ENCODE assay signal across 10 cellular contexts in genomic region chr4:10164877-10165283, GRCh38. TPM values are rescaled to one million over a fixed set of nuclear protein-coding genes. Genes with fewer than 3 reads are reported as not detected.
DNase-seq lines count a peak whose midpoint lies in the region; ATAC-seq and TF ChIP-seq lines count a peak whose summit lies in the region.
"Had no signal": no experiment of that assay in that cellular context is flagged by ENCODE, and none has a peak within 500 bp of the region (broad histone marks: within the 10 kb centered on the region; RNA-seq: fewer than 3 reads in every experiment).

No MANE protein-coding gene starts in this region.

- H3K4me2 ChIP-seq in Loucy (ENCODE audit: low read depth, low read length, poor library complexity, severe bottlenecking): peak overlapping the region; percentile 11

- peak overlapping the region; percentile 36 for H3K9ac ChIP-seq in Loucy (ENCODE audit: low read depth, low read length, poor library complexity, severe bottlenecking)

- no peak overlapping the region for H3K27ac Mint-ChIP-seq in activated T-helper 17 cell treated with anti-CD3 and anti-CD28 coated beads, Interleukin-2, amount 50 U/mL, for 72 hours
- H3K27ac Mint-ChIP-seq: CD4-positive, CD25-positive, alpha-beta regulatory T cell had no signal

- no peaks in the 10 kb centered on the region for H4K20me1 ChIP-seq in Loucy (ENCODE audit: insufficient read depth, low read length, poor library complexity, severe bottlenecking)

- H3K79me2 ChIP-seq in Loucy (ENCODE audit: insufficient read depth, low read length): no peaks in the 10 kb centered on the region

- peak; percentile 89 for TF ChIP-seq CTCF in Loucy (conservative IDR thresholded peaks at IDR 0.05; ENCODE audit: low read length)
- TF ChIP-seq CTCF in astrocyte of the spinal cord (IDR thresholded peaks at IDR 0.05; ENCODE audit: low read depth, low read length): peak; percentile 65
- TF ChIP-seq CTCF in kidney epithelial cell (IDR thresholded peaks at IDR 0.05; ENCODE audit: insufficient read depth, low read length, poor library complexity, severe bottlenecking): peak; percentile 60

- in situ Hi-C loops in astrocyte of the spinal cord (cut with HindIII; ENCODE audit: low sequenced_read_pairs): loop anchor here (25.0 kb wide), 1 partner anchor 372 kb away; no protein-coding TSS in a partner anchor

- no peaks in the 10 kb centered on the region for H3K27me3 Mint-ChIP-seq in activated T-helper 17 cell treated with anti-CD3 and anti-CD28 coated beads, Interleukin-2, amount 50 U/mL, for 72 hours
- H3K27me3 Mint-ChIP-seq: CD4-positive, CD25-positive, alpha-beta regulatory T cell had no signal

- H3K4me3 Mint-ChIP-seq in activated T-helper 17 cell treated with anti-CD3 and anti-CD28 coated beads, Interleukin-2, amount 50 U/mL, for 72 hours: no peak overlapping the region
- H3K4me3 Mint-ChIP-seq: CD4-positive, CD25-positive, alpha-beta regulatory T cell had no signal

- H3K4me1 ChIP-seq in Loucy (ENCODE audit: insufficient read depth, low read length, poor library complexity, severe bottlenecking): peaks cover 70% of the 10 kb centered on the region

- DNase-seq in NCI-H2196 (lab: John Stamatoyannopoulos, UW; ENCODE audit: unreplicated experiment) (peak; percentile 21), NCI-H2196 treated with DMSO at 0.1 percent for 48 hours (lab: John Stamatoyannopoulos, UW; ENCODE audit: unreplicated experiment) (no peak), astrocyte of the spinal cord (ENCODE audit: low read depth, low spot score) (peak; percentile 26), kidney epithelial cell (ENCODE audit: low read depth) (no peak), NCI-H2107 (lab: John Stamatoyannopoulos, UW) (no peak), NCI-H446 treated with DMSO at 0.1 percent for 48 hours (lab: John Stamatoyannopoulos, UW) (no peak)

- no peaks in the 10 kb centered on the region for H3K36me3 Mint-ChIP-seq in activated T-helper 17 cell treated with anti-CD3 and anti-CD28 coated beads, Interleukin-2, amount 50 U/mL, for 72 hours (ENCODE audit: low read depth)
- H3K36me3 Mint-ChIP-seq: CD4-positive, CD25-positive, alpha-beta regulatory T cell had no signal

- H3F3A ChIP-seq in Loucy (ENCODE audit: low read depth): peaks cover 7% of the 10 kb centered on the region; the same call in 1 of the 2 replicates

- H3K4me1 Mint-ChIP-seq in activated T-helper 17 cell treated with anti-CD3 and anti-CD28 coated beads, Interleukin-2, amount 50 U/mL, for 72 hours: peaks cover 25% of the 10 kb centered on the region

- H3K36me3 ChIP-seq in Loucy (ENCODE audit: insufficient read depth, low read length) (no peaks in the 10 kb centered on the region), kidney epithelial cell (ENCODE audit: control insufficient read depth, insufficient read depth, low read length) (no peaks in the 10 kb centered on the region)

- H3K9me3 ChIP-seq in Loucy (ENCODE audit: insufficient read depth, low read depth, low read length): no peaks in the 10 kb centered on the region

- H3K9me3 Mint-ChIP-seq in activated T-helper 17 cell treated with anti-CD3 and anti-CD28 coated beads, Interleukin-2, amount 50 U/mL, for 72 hours: no peaks in the 10 kb centered on the region
- H3K9me3 Mint-ChIP-seq: CD4-positive, CD25-positive, alpha-beta regulatory T cell had no signal

- no peaks in the 10 kb centered on the region for H3K27me3 ChIP-seq in Loucy (ENCODE audit: insufficient read depth, low read length, poor library complexity, severe bottlenecking)
- H3K27me3 ChIP-seq in kidney epithelial cell (ENCODE audit: control insufficient read depth, insufficient read depth, low read length): no peaks in the 10 kb centered on the region

- no peak overlapping the region for H3K4me3 ChIP-seq in Loucy (ENCODE audit: low read length, poor library complexity, severe bottlenecking)
- no peak overlapping the region for H3K4me3 ChIP-seq in astrocyte of the spinal cord (ENCODE audit: low read depth, low read length)
- H3K4me3 ChIP-seq in kidney epithelial cell (ENCODE audit: low read depth, low read length): no peak overlapping the region
- H3K4me3 ChIP-seq: skin epidermis had no signal

- no peaks in the 10 kb centered on the region for H3K9me2 ChIP-seq in Loucy (replicated peaks; ENCODE audit: low read depth, low read length)

- peak overlapping the region; percentile 24; the same call in 1 of the 2 replicates for H2AFZ ChIP-seq in Loucy (ENCODE audit: low read length)

- ATAC-seq in activated T-helper 17 cell treated with anti-CD3 and anti-CD28 coated beads, Interleukin-2, amount 50 U/mL, for 72 hours (replicated peaks): no peak

RNA-seq across cellular contexts. Expression of gene WDR1, which starts 48.3 kb away (rescaled TPM):
- total RNA-seq in kidney epithelial cell: 370 and 385 TPM in 2 replicates
- total RNA-seq in activated T-helper 17 cell treated with anti-CD3 and anti-CD28 coated beads, Interleukin-2, amount 50 U/mL, for 72 hours: 100 to 1,000 TPM; 401 to 630 TPM

Comparison
In these comparisons a context has a peak if more than half of its experiments do, and no peak if none do; other contexts are left out.
1. DNase-seq: peak in NCI-H2196 (single experiment) and astrocyte of the spinal cord (single experiment); none in NCI-H2196 treated with DMSO at 0.1 percent for 48 hours (single experiment), kidney epithelial cell (single experiment), NCI-H2107 (single experiment) and NCI-H446 treated with DMSO at 0.1 percent for 48 hours (single experiment).
2. Peak in every context shown above with its lines, with median percentiles within 50 percentile points of each other: CTCF ChIP-seq.